Comparison of ENCODE assay signal across 25 cellular contexts in the genomic region with DNA sequence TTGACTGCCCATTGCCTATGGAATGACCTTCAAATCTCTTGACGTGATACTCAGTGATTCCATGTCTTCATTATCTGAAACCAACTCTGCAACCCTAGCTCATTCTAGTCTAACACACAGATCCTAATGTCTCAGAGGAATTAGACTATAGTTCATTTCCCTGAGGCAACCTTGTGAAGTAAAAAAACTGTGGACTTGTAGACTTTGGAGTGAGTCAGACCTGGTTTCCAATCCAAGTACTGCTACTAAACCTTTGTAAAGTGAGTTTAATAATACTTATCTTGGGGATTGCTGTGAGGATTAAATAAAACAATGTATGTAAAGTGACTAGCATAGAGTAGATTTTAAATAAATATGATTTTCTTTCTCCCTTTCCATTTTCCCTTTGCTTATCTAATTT.
DNase-seq lines count a peak whose midpoint lies in the region; ATAC-seq, FAIRE-seq and TF ChIP-seq lines count a peak whose summit lies in the region.
"Had no signal": no experiment of that assay in that cellular context is flagged by ENCODE, and none has a peak within 500 bp of the region (broad histone marks: within the 10 kb centered on the region; RNA-seq: fewer than 3 reads in every experiment).

No MANE protein-coding gene starts in this region.

- intact Hi-C loops in Right ventricle myocardium superior (cut with DNase I) = no loop called here

- H3K36me3 ChIP-seq in bronchial epithelial cell (ENCODE audit: control insufficient read depth, insufficient read depth, low read length) (no peaks in the 10 kb centered on the region), hepatocyte (replicated peaks; ENCODE audit: insufficient read depth, low read depth) (no peaks in the 10 kb centered on the region)
- H3K36me3 ChIP-seq: cardiac muscle cell, left ventricle myocardium inferior, neutrophil, right lobe of liver had no signal

- no peaks in the 10 kb centered on the region for H4K20me1 ChIP-seq in hepatocyte (ENCODE audit: insufficient read depth, poor library complexity, severe bottlenecking)

- WGBS in hepatocyte (ENCODE audit: low lambda C conversion rate, missing lambda C conversion rate) = 86% methylated on average over 1 of the region's 1 CpG

- H3K4me1 ChIP-seq in hepatocyte (ENCODE audit: insufficient read depth) = peaks cover 4% of the 10 kb centered on the region
- H3K4me1 ChIP-seq: A549, right lobe of liver had no signal

- no peaks in the 10 kb centered on the region for H3K36me3 Mint-ChIP-seq in activated CD8-positive, alpha-beta memory T cell treated with anti-CD3 and anti-CD28 coated beads, Interleukin-2, amount 10 ng/mL, durations not matched to agents 7 days and 5 days
- H3K36me3 Mint-ChIP-seq: IgD-negative memory B cell had no signal

- no peak overlapping the region for H3K4me2 ChIP-seq in hepatocyte
- H3K4me2 ChIP-seq: A549 had no signal

- no peaks in the 10 kb centered on the region for H3K27me3 Mint-ChIP-seq in activated CD8-positive, alpha-beta memory T cell treated with anti-CD3 and anti-CD28 coated beads, Interleukin-2, amount 10 ng/mL, durations not matched to agents 7 days and 5 days
- H3K27me3 Mint-ChIP-seq: CD4-positive, alpha-beta T cell; stimulated activated naive CD8-positive, alpha-beta T cell treated with anti-CD3 and anti-CD28 coated beads, Interleukin-15, amount 100 ng/mL, for 72 hours had no signal

- peak overlapping the region; percentile 23 for H3K27ac ChIP-seq in hepatocyte
- H3K27ac ChIP-seq: A549, cardiac muscle cell, left ventricle myocardium inferior, neutrophil, right lobe of liver had no signal

- H3K79me2 ChIP-seq in hepatocyte = no peaks in the 10 kb centered on the region

- H3K9me2 ChIP-seq in hepatocyte (replicated peaks; ENCODE audit: insufficient read depth) = no peaks in the 10 kb centered on the region

- CTCF ChIA-PET in activated CD8-positive, alpha-beta memory T cell treated with anti-CD3 and anti-CD28 coated beads, Interleukin-2, amount 10 ng/mL, durations not matched to agents 7 days and 5 days (lab: Charles Lee) = no interaction called here

- no peaks in the 10 kb centered on the region for H3K27me3 ChIP-seq in bronchial epithelial cell (ENCODE audit: control insufficient read depth, insufficient read depth, low read length)
- H3K27me3 ChIP-seq in hepatocyte = no peaks in the 10 kb centered on the region
- H3K27me3 ChIP-seq: cardiac muscle cell, neutrophil, right lobe of liver had no signal

- no peak for TF ChIP-seq CTCF in bronchial epithelial cell (IDR thresholded peaks at IDR 0.05; ENCODE audit: insufficient read depth, low read length, severe bottlenecking)
- no peak for TF ChIP-seq CTCF in hepatocyte (IDR thresholded peaks at IDR 0.05; ENCODE audit: poor library complexity)

- H3K4me3 ChIP-seq in bronchial epithelial cell (ENCODE audit: low read depth, low read length) = no peak overlapping the region
- H3K4me3 ChIP-seq in hepatocyte = no peak overlapping the region
- H3K4me3 ChIP-seq: A549, cardiac muscle cell, left ventricle myocardium inferior, mucosa of descending colon, right lobe of liver had no signal

- DNase-seq in AG20443 (ENCODE audit: low spot score) (peak; percentile 48), M059J (ENCODE audit: low read depth) (peak; percentile 93), bronchial epithelial cell (ENCODE audit: low read depth) (peak; percentile 68), hepatocyte (ENCODE audit: low spot score) (no peak), Right ventricle myocardium superior (no peak)
- no peak for DNase-seq in activated CD8-positive, alpha-beta memory T cell treated with anti-CD3 and anti-CD28 coated beads, Interleukin-2, amount 10 ng/mL, durations not matched to agents 7 days and 5 days
- DNase-seq: activated CD4-positive, alpha-beta T cell treated with anti-CD3 and anti-CD28 coated beads for 1 hour; activated CD8-positive, alpha-beta memory T cell treated with anti-CD3 and anti-CD28 coated beads, Interleukin-2, amount 50 U/mL, for 48 hours; activated naive CD4-positive, alpha-beta T cell; CD4-positive, alpha-beta T cell; effector memory CD4-positive, alpha-beta T cell; left ventricle myocardium inferior; mucosa of descending colon; NCI-H748 treated with DMSO at 0.1 percent for 48 hours; OCI-M1; right lobe of liver; stimulated activated CD4-positive, alpha-beta T cell treated with anti-CD3 and anti-CD28 coated beads, Interleukin-1b, Interleukin-23, amount 100 ng/mL, for 48 hours; stimulated activated naive CD8-positive, alpha-beta T cell treated with anti-CD3 and anti-CD28 coated beads, Interleukin-15, amount 100 ng/mL, for 72 hours had no signal

- FAIRE-seq in bronchial epithelial cell (lab: Jason Lieb, UNC) = no peak
- FAIRE-seq: A549, frontal cortex had no signal

- no peaks in the 10 kb centered on the region for H3K4me1 Mint-ChIP-seq in activated CD8-positive, alpha-beta memory T cell treated with anti-CD3 and anti-CD28 coated beads, Interleukin-2, amount 10 ng/mL, durations not matched to agents 7 days and 5 days
- H3K4me1 Mint-ChIP-seq: stimulated activated naive CD8-positive, alpha-beta T cell treated with anti-CD3 and anti-CD28 coated beads, Interleukin-15, amount 100 ng/mL, for 72 hours had no signal

- ATAC-seq in Right ventricle myocardium superior (ENCODE audit: poor library complexity) (no peak), HG03025 (IDR thresholded peaks at IDR 0.05; ENCODE audit: low FRiP score, unreplicated experiment) (no peak), HG02610 (IDR thresholded peaks at IDR 0.05; ENCODE audit: unreplicated experiment) (no peak)
- no peak for ATAC-seq in activated CD8-positive, alpha-beta memory T cell treated with anti-CD3 and anti-CD28 coated beads, Interleukin-2, amount 10 ng/mL, durations not matched to agents 7 days and 5 days
- ATAC-seq: A549; mucosa of descending colon; stimulated activated naive CD8-positive, alpha-beta T cell treated with anti-CD3 and anti-CD28 coated beads, Interleukin-15, amount 100 ng/mL, for 72 hours had no signal

- H3K27ac Mint-ChIP-seq in activated CD8-positive, alpha-beta memory T cell treated with anti-CD3 and anti-CD28 coated beads, Interleukin-2, amount 10 ng/mL, durations not matched to agents 7 days and 5 days = no peak overlapping the region
- H3K27ac Mint-ChIP-seq: CD4-positive, alpha-beta T cell; IgD-negative memory B cell; stimulated activated naive CD8-positive, alpha-beta T cell treated with anti-CD3 and anti-CD28 coated beads, Interleukin-15, amount 100 ng/mL, for 72 hours had no signal

- no peaks in the 10 kb centered on the region for H3K9me3 ChIP-seq in hepatocyte (ENCODE audit: low read depth)
- H3K9me3 ChIP-seq: A549, left ventricle myocardium inferior, mucosa of descending colon, neutrophil, right lobe of liver had no signal

- H2AFZ ChIP-seq in hepatocyte = no peak overlapping the region

- no peak overlapping the region for H3K4me3 Mint-ChIP-seq in activated CD8-positive, alpha-beta memory T cell treated with anti-CD3 and anti-CD28 coated beads, Interleukin-2, amount 10 ng/mL, durations not matched to agents 7 days and 5 days
- H3K4me3 Mint-ChIP-seq: CD4-positive, alpha-beta T cell; IgD-negative memory B cell; stimulated activated naive CD8-positive, alpha-beta T cell treated with anti-CD3 and anti-CD28 coated beads, Interleukin-15, amount 100 ng/mL, for 72 hours had no signal

- H3K9me3 Mint-ChIP-seq in activated CD8-positive, alpha-beta memory T cell treated with anti-CD3 and anti-CD28 coated beads, Interleukin-2, amount 10 ng/mL, durations not matched to agents 7 days and 5 days (ENCODE audit: low read depth) = peaks cover 5% of the 10 kb centered on the region
- H3K9me3 Mint-ChIP-seq: CD4-positive, alpha-beta T cell; stimulated activated naive CD8-positive, alpha-beta T cell treated with anti-CD3 and anti-CD28 coated beads, Interleukin-15, amount 100 ng/mL, for 72 hours had no signal

Comparison
In these comparisons a context has a peak if more than half of its experiments do, and no peak if none do; other contexts are left out.
1. DNase-seq: peak in AG20443 (single experiment), M059J (single experiment) and bronchial epithelial cell (single experiment); none in hepatocyte (single experiment), Right ventricle myocardium superior (single experiment) and activated CD8-positive, alpha-beta memory T cell treated with anti-CD3 and anti-CD28 coated beads, Interleukin-2, amount 10 ng/mL, durations not matched to agents 7 days and 5 days (single experiment).